In the genomic region with DNA sequence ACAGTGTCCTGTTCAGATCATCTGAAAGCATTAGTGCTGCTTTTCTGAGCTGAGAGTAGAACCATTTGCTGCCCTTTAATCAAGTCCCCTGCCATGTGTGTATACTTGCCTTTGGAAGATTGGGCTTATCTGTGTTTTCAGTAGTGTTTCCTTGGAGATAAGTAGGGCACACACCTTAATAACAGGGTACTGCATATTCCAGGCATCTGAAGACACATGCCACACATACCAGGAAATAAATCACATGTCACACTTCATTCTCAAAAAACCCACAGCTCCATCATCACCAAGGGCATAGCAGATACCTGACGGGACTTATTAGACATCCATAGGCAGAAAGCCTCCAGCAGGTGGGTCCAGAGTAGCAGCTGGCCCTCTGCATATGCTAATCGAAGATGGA, we compare ENCODE assay signal across 15 cellular contexts.
DNase-seq lines count a peak whose midpoint lies in the region; ATAC-seq and TF ChIP-seq lines count a peak whose summit lies in the region.
"Had no signal": no experiment of that assay in that cellular context is flagged by ENCODE, and none has a peak within 500 bp of the region (broad histone marks: within the 10 kb centered on the region; RNA-seq: fewer than 3 reads in every experiment).

No MANE protein-coding gene starts in this region.

- DNase-seq in HT-29 (ENCODE audit: low spot score) (peak; percentile 4), NCI-H69 (lab: John Stamatoyannopoulos, UW) (peak; percentile 33), kidney tubule cell (ENCODE audit: low spot score) (peak; percentile 63), retinal pigment epithelial cell (ENCODE audit: low read depth) (peak; percentile 87), kidney glomerular epithelial cell (lab: John Stamatoyannopoulos, UW) (no peak), middle frontal gyrus (ENCODE audit: extremely low spot score, low spot score) (no peak)
- no peak for DNase-seq in stimulated activated CD4-positive, alpha-beta T cell treated with anti-CD3 and anti-CD28 coated beads, Interleukin-2, amount 100 ng/mL, for 24 hours
- DNase-seq: DMS153, NCI-H2081, NCI-H526, OCI-M1, RPMI8226 had no signal

- no peak for ATAC-seq in GM18861 (IDR thresholded peaks at IDR 0.05; ENCODE audit: unreplicated experiment)
- ATAC-seq: GM23338, HCT116 had no signal

- H3K4me3 ChIP-seq in retinal pigment epithelial cell (ENCODE audit: low read length) = no peak overlapping the region
- H3K4me3 ChIP-seq: GM23338 had no signal

- TF ChIP-seq CTCF in retinal pigment epithelial cell (conservative IDR thresholded peaks at IDR 0.05; ENCODE audit: low read depth, low read length) = peak; percentile 15

Comparison
In these comparisons a context has a peak if more than half of its experiments do, and no peak if none do; other contexts are left out.
1. DNase-seq: peak in HT-29 (single experiment), NCI-H69 (single experiment), kidney tubule cell (single experiment) and retinal pigment epithelial cell (single experiment); none in stimulated activated CD4-positive, alpha-beta T cell treated with anti-CD3 and anti-CD28 coated beads, Interleukin-2, amount 100 ng/mL, for 24 hours (0 of 2), kidney glomerular epithelial cell (single experiment) and middle frontal gyrus (single experiment).